In genomic region chr14:102584871-102585869, GRCh38 we compare ENCODE assay signal across 1 cellular context.
TF ChIP-seq lines count a peak whose summit lies in the region.

No MANE protein-coding gene starts in this region.

TF ChIP-seq in SK-N-SH treated with all-trans-retinoic acid at 6 μM for 48 hours, 23 proteins besides CTCF, POLR2A, EP300 and RAD21 (continued from another document):
- TF ChIP-seq POU6F1 (CRISPR knock-in tag; IDR thresholded peaks at IDR 0.05; ENCODE audit: borderline replicate concordance, low read depth) = no peak
- TF ChIP-seq ZNF8 (CRISPR knock-in tag; IDR thresholded peaks at IDR 0.05) = no peak
- TF ChIP-seq GLIS3 (CRISPR knock-in tag; IDR thresholded peaks at IDR 0.05) = no peak
- TF ChIP-seq TCF4 (CRISPR knock-in tag; IDR thresholded peaks at IDR 0.05; ENCODE audit: borderline replicate concordance) = no peak
- no peak for TF ChIP-seq TOX (CRISPR knock-in tag; IDR thresholded peaks at IDR 0.05; ENCODE audit: borderline replicate concordance)
- no peak for TF ChIP-seq ESRRG (CRISPR knock-in tag; IDR thresholded peaks at IDR 0.05)
- no peak for TF ChIP-seq OSR1 (CRISPR knock-in tag; IDR thresholded peaks at IDR 0.05)
- no peak for TF ChIP-seq RARB (CRISPR knock-in tag; IDR thresholded peaks at IDR 0.05)
- TF ChIP-seq ZC3H10 (CRISPR knock-in tag; IDR thresholded peaks at IDR 0.05) = no peak
- no peak for TF ChIP-seq ZNF70 (CRISPR knock-in tag; IDR thresholded peaks at IDR 0.05)
- TF ChIP-seq CREB5 (CRISPR knock-in tag; IDR thresholded peaks at IDR 0.05; ENCODE audit: low read depth) = no peak
- TF ChIP-seq ZNF565 (CRISPR knock-in tag; conservative IDR thresholded peaks at IDR 0.05; ENCODE audit: low read depth) = no peak
